8 cellular contexts compared by ENCODE assay signal in the genomic region with DNA sequence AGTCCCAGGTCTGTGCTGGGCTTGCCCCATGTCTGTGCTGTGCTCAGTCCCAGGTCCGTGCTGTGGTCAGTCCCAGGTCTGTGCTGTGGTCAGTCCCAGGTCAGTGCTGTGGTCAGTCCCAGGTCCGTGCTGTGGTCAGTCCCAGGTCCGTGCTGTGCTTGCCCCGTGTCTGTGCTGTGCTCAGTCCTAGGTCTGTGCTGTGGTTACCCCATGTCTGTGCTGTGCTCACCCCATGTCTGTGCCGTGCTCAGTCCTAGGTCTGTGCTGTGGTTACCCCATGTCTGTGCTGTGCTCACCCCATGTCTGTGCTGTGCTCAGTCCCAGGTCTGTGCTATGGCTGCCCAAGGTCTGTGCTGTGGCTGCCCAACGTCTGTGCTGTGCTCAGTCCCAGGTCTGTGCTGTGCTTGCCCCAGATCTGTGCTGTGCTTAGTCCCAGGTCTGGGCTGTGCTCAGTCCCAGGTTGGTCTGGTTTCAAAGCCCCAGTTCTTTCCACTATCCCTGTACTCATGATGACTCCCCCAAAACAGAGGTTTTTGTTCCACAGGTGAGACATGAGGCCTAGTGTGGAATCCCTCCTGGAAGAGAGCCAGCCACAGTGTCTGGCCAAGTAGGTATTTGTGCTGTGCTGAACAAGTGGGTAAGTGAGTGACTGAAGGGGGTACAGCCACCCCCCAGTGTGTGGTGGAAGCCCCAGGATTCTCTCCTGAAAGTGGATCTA. TPM values are rescaled to one million over a fixed set of nuclear protein-coding genes. Genes with fewer than 3 reads are reported as not detected.
DNase-seq lines count a peak whose midpoint lies in the region; ATAC-seq, FAIRE-seq and TF ChIP-seq lines count a peak whose summit lies in the region.

No MANE protein-coding gene starts in this region.

- H3K27me3 ChIP-seq in breast epithelium, result no peaks in the 10 kb centered on the region

- CTCF ChIA-PET in MCF 10A (lab: Yijun Ruan, JAX), result interaction anchor here (0.7 to 2.0 kb wide), 2 partner anchors 90 to 253 kb away, joined by 3 to 5 read pairs; partner anchors contain the start of gene LYVE1

- peak overlapping the region; percentile 67 to 87 for H3K27ac ChIP-seq in breast epithelium

- no peaks in the 10 kb centered on the region for H3K9me3 Mint-ChIP-seq in MCF 10A (ENCODE audit: unreplicated experiment)
- H3K9me3 Mint-ChIP-seq in neural crest cell, result no peaks in the 10 kb centered on the region

- DNase-seq in breast epithelium (ENCODE audit: low spot score in 2 of 2) (no peak), MCF 10A (ENCODE audit: unreplicated experiment) (no peak), dermis blood vessel endothelial cell (peak; percentile 14), neural crest cell (ENCODE audit: low read depth, low spot score) (no peak), urothelium cell line (ENCODE audit: low spot score) (no peak), NCI-H2029 (lab: John Stamatoyannopoulos, UW) (no peak), NCI-H446 (lab: John Stamatoyannopoulos, UW) (no peak)

- peaks cover 0 to 8% of the 10 kb centered on the region in 2 donors for H3K4me1 ChIP-seq in breast epithelium

- H3K4me3 ChIP-seq in breast epithelium, result no peak overlapping the region

- POLR2A ChIA-PET in MCF 10A (lab: Yijun Ruan, JAX), result interaction anchor here (0.9 to 1.5 kb wide), 2 partner anchors 118 to 253 kb away, joined by 3 to 5 read pairs; partner anchors contain the start of gene RNF141

- H3K27ac Mint-ChIP-seq in MCF 10A (ENCODE audit: low read depth, unreplicated experiment), result no peak overlapping the region
- H3K27ac Mint-ChIP-seq in neural crest cell (ENCODE audit: unreplicated experiment), result peak overlapping the region; percentile 14

- no peaks in the 10 kb centered on the region for H3K36me3 ChIP-seq in breast epithelium

- no peak for TF ChIP-seq CTCF in breast epithelium (IDR thresholded peaks at IDR 0.05)
- no peak for TF ChIP-seq CTCF in MCF 10A (IDR thresholded peaks at IDR 0.05; ENCODE audit: unreplicated experiment)
- no peak for TF ChIP-seq CTCF in neural crest cell (conservative IDR thresholded peaks at IDR 0.05)

- H3K36me3 Mint-ChIP-seq in MCF 10A (ENCODE audit: insufficient read depth, unreplicated experiment) (no peaks in the 10 kb centered on the region), neural crest cell (ENCODE audit: low read depth) (no peaks in the 10 kb centered on the region)

- H3K27me3 Mint-ChIP-seq in MCF 10A (ENCODE audit: insufficient read depth, unreplicated experiment) (no peaks in the 10 kb centered on the region), neural crest cell (ENCODE audit: low read depth) (no peaks in the 10 kb centered on the region)

- no peak overlapping the region for H3K4me3 Mint-ChIP-seq in MCF 10A (ENCODE audit: unreplicated experiment)
- H3K4me3 Mint-ChIP-seq in neural crest cell, result no peak overlapping the region

- no TSS peak for BruUV-seq in MCF 10A (replicated peaks; lab: Mats Ljungman, UMichigan)

- H3K4me1 Mint-ChIP-seq in MCF 10A (ENCODE audit: insufficient read depth, unreplicated experiment) (peaks cover 12% of the 10 kb centered on the region), neural crest cell (peaks cover 39% of the 10 kb centered on the region)

- no peak for TF ChIP-seq POLR2A in breast epithelium (IDR thresholded peaks at IDR 0.05)

- no peaks in the 10 kb centered on the region for H3K9me3 ChIP-seq in breast epithelium

- FAIRE-seq in urothelium cell line (lab: Jason Lieb, UNC), result peak; percentile 90

- intact Hi-C loops in breast epithelium (cut with DNase I; ENCODE audit: low total_unique reads) (loop anchor here (1.0 kb wide), 1 partner anchor 16 kb away; no protein-coding TSS in a partner anchor), MCF 10A (cut with micrococcal nuclease) (no loop called here)

- ATAC-seq in GM21526 (IDR thresholded peaks at IDR 0.05; ENCODE audit: low FRiP score, unreplicated experiment), result no peak

RNA-seq across cellular contexts. Expression of gene IRAG1, which starts 34.8 kb away (rescaled TPM):
- total RNA-seq in breast epithelium (10 to 100 TPM; 10.1 to 16.1 (median 13.2) TPM), MCF 10A (2022) (0.07 TPM in 1 of 2 replicates, not detected in the other), dermis blood vessel endothelial cell (0.51 and 0.79 TPM in 2 replicates), neural crest cell (5.4 and 6.1 TPM in 2 replicates)
